In the genomic region with DNA sequence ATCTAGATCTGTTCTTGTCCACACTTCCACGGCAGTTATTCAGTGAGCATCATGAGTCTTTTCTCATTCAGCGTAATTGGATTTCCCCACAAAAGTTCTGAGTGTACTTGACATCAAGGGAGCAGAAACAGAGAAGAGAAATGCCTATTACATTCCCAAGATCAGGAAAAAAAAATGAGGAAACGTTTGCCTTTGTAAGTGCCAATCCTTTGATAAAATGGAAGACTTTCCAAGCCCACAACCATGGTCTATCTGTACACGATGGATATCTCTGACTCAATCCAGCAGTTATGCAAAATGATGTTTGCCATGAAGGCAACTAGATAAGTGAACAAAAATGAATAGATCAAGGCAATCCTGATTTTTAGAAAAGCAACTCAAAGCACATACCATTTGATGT, we compare ENCODE assay signal across 19 cellular contexts. TPM values are rescaled to one million over a fixed set of nuclear protein-coding genes. Genes with fewer than 3 reads are reported as not detected.
DNase-seq lines count a peak whose midpoint lies in the region; ATAC-seq and TF ChIP-seq lines count a peak whose summit lies in the region.
"Had no signal": no experiment of that assay in that cellular context is flagged by ENCODE, and none has a peak within 500 bp of the region (broad histone marks: within the 10 kb centered on the region; RNA-seq: fewer than 3 reads in every experiment).

No MANE protein-coding gene starts in this region.

- H3K27ac ChIP-seq in KMS-11 (peak overlapping the region; percentile 7; the same call in 1 of the 2 replicates), caudate nucleus (ENCODE audit: low read depth, low read length) (no peak overlapping the region)

- no peak for DNase-seq in activated naive CD4-positive, alpha-beta T cell treated with anti-CD3 and anti-CD28 coated beads, Interleukin-2, amount 10 ng/mL, durations not matched to agents 7 days and 5 days
- no peak for DNase-seq in activated naive CD4-positive, alpha-beta T cell (lab: John Stamatoyannopoulos, UW)
- DNase-seq in T-helper 17 cell (no peak), fibroblast of the aortic adventitia (ENCODE audit: low read depth) (peak; percentile 47), RKO (ENCODE audit: low spot score) (no peak), caudate nucleus (lab: John Stamatoyannopoulos, UW) (no peak)
- DNase-seq: Caco-2; CD4-positive, alpha-beta T cell; DMS 273 treated with DMSO at 0.1 percent for 48 hours; DMS79 treated with DMSO at 0.1 percent for 48 hours; Kasumi-1; MM.1S; NCI-H1048; NCI-H1436; NCI-H1930; NCI-H524; NCI-H774 had no signal

- H3K4me3 ChIP-seq in KMS-11 (IDR thresholded peaks at IDR 0.05; ENCODE audit: insufficient read depth, low read depth, low read length) (no peak overlapping the region), fibroblast of the aortic adventitia (ENCODE audit: low read depth, low read length) (no peak overlapping the region)

- H3K36me3 Mint-ChIP-seq in activated naive CD4-positive, alpha-beta T cell treated with anti-CD3 and anti-CD28 coated beads, Interleukin-2, amount 10 ng/mL, durations not matched to agents 7 days and 5 days: peaks cover 71% of the 10 kb centered on the region
- peaks cover 7% of the 10 kb centered on the region for H3K36me3 Mint-ChIP-seq in T-helper 17 cell (ENCODE audit: low read depth)

- peaks cover 51% of the 10 kb centered on the region for H3K4me1 ChIP-seq in KMS-11 (ENCODE audit: low read depth, poor library complexity, severe bottlenecking)

- H3K9ac ChIP-seq in KMS-11: no peak overlapping the region

- no peak overlapping the region; the same call in 1 of the 2 replicates for H3K4me2 ChIP-seq in KMS-11

- TF ChIP-seq CTCF in KMS-11 (conservative IDR thresholded peaks at IDR 0.05; ENCODE audit: low read depth, low read length) (no peak), fibroblast of the aortic adventitia (IDR thresholded peaks at IDR 0.05; ENCODE audit: insufficient read depth, low read length) (no peak)

- H4K20me1 ChIP-seq in KMS-11 (ENCODE audit: insufficient read depth): no peaks in the 10 kb centered on the region

- CTCF ChIA-PET in activated naive CD4-positive, alpha-beta T cell treated with anti-CD3 and anti-CD28 coated beads, Interleukin-2, amount 10 ng/mL, durations not matched to agents 7 days and 5 days (lab: Charles Lee): no interaction called here

- H3K36me3 ChIP-seq in KMS-11 (ENCODE audit: insufficient read depth): no peaks in the 10 kb centered on the region

- H3K4me1 Mint-ChIP-seq in activated naive CD4-positive, alpha-beta T cell treated with anti-CD3 and anti-CD28 coated beads, Interleukin-2, amount 10 ng/mL, durations not matched to agents 7 days and 5 days: peaks cover 29% of the 10 kb centered on the region
- peaks cover 18% of the 10 kb centered on the region for H3K4me1 Mint-ChIP-seq in T-helper 17 cell

- peak overlapping the region; percentile 69 for H3K27ac Mint-ChIP-seq in activated naive CD4-positive, alpha-beta T cell treated with anti-CD3 and anti-CD28 coated beads, Interleukin-2, amount 10 ng/mL, durations not matched to agents 7 days and 5 days
- H3K27ac Mint-ChIP-seq in T-helper 17 cell: peak overlapping the region; percentile 90
- H3K27ac Mint-ChIP-seq: CD4-positive, alpha-beta T cell had no signal

- no peak overlapping the region for H3K4me3 Mint-ChIP-seq in activated naive CD4-positive, alpha-beta T cell treated with anti-CD3 and anti-CD28 coated beads, Interleukin-2, amount 10 ng/mL, durations not matched to agents 7 days and 5 days
- H3K4me3 Mint-ChIP-seq in T-helper 17 cell: no peak overlapping the region
- H3K4me3 Mint-ChIP-seq: CD4-positive, alpha-beta T cell had no signal

- ATAC-seq in T-helper 17 cell: no peak
- ATAC-seq: Panc1 had no signal

- no peaks in the 10 kb centered on the region for H3K9me3 ChIP-seq in T-helper 17 cell (ENCODE audit: control insufficient read depth, low read length, poor library complexity, severe bottlenecking)
- H3K9me3 ChIP-seq: Caco-2 had no signal

- H3K27me3 ChIP-seq in KMS-11 (ENCODE audit: insufficient read depth, low read depth): no peaks in the 10 kb centered on the region

- H3K27me3 Mint-ChIP-seq in activated naive CD4-positive, alpha-beta T cell treated with anti-CD3 and anti-CD28 coated beads, Interleukin-2, amount 10 ng/mL, durations not matched to agents 7 days and 5 days: no peaks in the 10 kb centered on the region
- H3K27me3 Mint-ChIP-seq in T-helper 17 cell: no peaks in the 10 kb centered on the region
- H3K27me3 Mint-ChIP-seq: CD4-positive, alpha-beta T cell had no signal

- no peaks in the 10 kb centered on the region for H3K79me2 ChIP-seq in KMS-11 (ENCODE audit: insufficient read depth, low read depth)

- no peak overlapping the region for H2AFZ ChIP-seq in KMS-11 (ENCODE audit: low read depth)

- H3K9me3 Mint-ChIP-seq in activated naive CD4-positive, alpha-beta T cell treated with anti-CD3 and anti-CD28 coated beads, Interleukin-2, amount 10 ng/mL, durations not matched to agents 7 days and 5 days: no peaks in the 10 kb centered on the region
- H3K9me3 Mint-ChIP-seq: CD4-positive, alpha-beta T cell had no signal

RNA-seq across cellular contexts. Expression of a gene that starts 53.9 kb away (rescaled TPM):
- 10 to 100 TPM in 1 of 2 donors, 1 to 10 TPM in 1; 8.5 to 12.0 TPM for total RNA-seq in T-helper 17 cell
- total RNA-seq in fibroblast of the aortic adventitia (ENCODE audit: low replicate concordance): 17.6 and 22.5 TPM in 2 replicates
